In genomic region chr6:161141173-161141572, GRCh38 we compare ENCODE assay signal across 25 cellular contexts.
DNase-seq lines count a peak whose midpoint lies in the region; ATAC-seq, FAIRE-seq and TF ChIP-seq lines count a peak whose summit lies in the region.
"Had no signal": no experiment of that assay in that cellular context is flagged by ENCODE, and none has a peak within 500 bp of the region (broad histone marks: within the 10 kb centered on the region; RNA-seq: fewer than 3 reads in every experiment).

No MANE protein-coding gene starts in this region.

- H3K4me1 Mint-ChIP-seq in chondrocyte (ENCODE audit: low read depth) = peaks cover 5% of the 10 kb centered on the region
- no peaks in the 10 kb centered on the region for H3K4me1 Mint-ChIP-seq in activated T-helper 1 cell treated with anti-CD3 and anti-CD28 coated beads, Interleukin-12 subunit alpha, Interleukin-12 subunit beta, Interleukin-2, Interleukin-4 antibody, amounts not matched to agents 30 ng/mL and 10 ng/mL and 1 ng/mL, durations not matched to agents 14 hours and 24 hours and 36 hours (ENCODE audit: low read depth)
- H3K4me1 Mint-ChIP-seq: activated naive CD8-positive, alpha-beta T cell treated with anti-CD3 and anti-CD28 coated beads for 36 hours had no signal

- H3K9me3 ChIP-seq in right atrium auricular region (no peaks in the 10 kb centered on the region), MG63 (no peaks in the 10 kb centered on the region)
- H3K9me3 ChIP-seq: thyroid gland had no signal

- no peak overlapping the region for H3K4me3 Mint-ChIP-seq in chondrocyte (ENCODE audit: unreplicated experiment)
- H3K4me3 Mint-ChIP-seq in activated T-helper 1 cell treated with anti-CD3 and anti-CD28 coated beads, Interleukin-12 subunit alpha, Interleukin-12 subunit beta, Interleukin-2, Interleukin-4 antibody, amounts not matched to agents 30 ng/mL and 10 ng/mL and 1 ng/mL, durations not matched to agents 14 hours and 24 hours and 36 hours = no peak overlapping the region
- H3K4me3 Mint-ChIP-seq: activated naive CD8-positive, alpha-beta T cell treated with anti-CD3 and anti-CD28 coated beads for 36 hours; CD4-positive, alpha-beta T cell; natural killer cell treated with Interleukin-12 subunit alpha and Interleukin-12 subunit beta and Interleukin-15 and Interleukin-18, amount 100 ng/mL, for 72 hours; stimulated activated naive B cell treated with anti-CD40 and anti-IgM and Interleukin-4, amounts not matched to agents 10 μg/mL and 1 μg/mL and 100 μg/mL, for 72 hours had no signal

- intact Hi-C loops in Right ventricle myocardium superior (cut with DNase I) = no loop called here
- intact Hi-C loops in activated T-helper 1 cell treated with anti-CD3 and anti-CD28 coated beads, Interleukin-12 subunit alpha, Interleukin-12 subunit beta, Interleukin-2, Interleukin-4 antibody, amounts not matched to agents 30 ng/mL and 10 ng/mL and 1 ng/mL, durations not matched to agents 14 hours and 24 hours and 36 hours (cut with micrococcal nuclease) = no loop called here

- no peaks in the 10 kb centered on the region for H3K9me3 Mint-ChIP-seq in chondrocyte (ENCODE audit: low read depth)
- H3K9me3 Mint-ChIP-seq in activated T-helper 1 cell treated with anti-CD3 and anti-CD28 coated beads, Interleukin-12 subunit alpha, Interleukin-12 subunit beta, Interleukin-2, Interleukin-4 antibody, amounts not matched to agents 30 ng/mL and 10 ng/mL and 1 ng/mL, durations not matched to agents 14 hours and 24 hours and 36 hours = no peaks in the 10 kb centered on the region
- H3K9me3 Mint-ChIP-seq: activated naive CD8-positive, alpha-beta T cell treated with anti-CD3 and anti-CD28 coated beads for 36 hours; CD4-positive, alpha-beta T cell; natural killer cell treated with Interleukin-12 subunit alpha and Interleukin-12 subunit beta and Interleukin-15 and Interleukin-18, amount 100 ng/mL, for 72 hours had no signal

- peak; percentile 52 for DNase-seq in right atrium auricular region (ENCODE audit: low spot score)
- DNase-seq in Right ventricle myocardium superior = no peak
- DNase-seq in NCI-H2171 (lab: John Stamatoyannopoulos, UW) = peak; percentile 10
- no peak for DNase-seq in chondrocyte (ENCODE audit: low spot score)
- no peak for DNase-seq in GM19239 (ENCODE audit: insufficient read length, low spot score)
- no peak for DNase-seq in MG63
- DNase-seq in activated T-helper 1 cell treated with anti-CD3 and anti-CD28 coated beads, Interleukin-12 subunit alpha, Interleukin-12 subunit beta, Interleukin-2, Interleukin-4 antibody, amounts not matched to agents 30 ng/mL and 10 ng/mL and 1 ng/mL, durations not matched to agents 14 hours and 24 hours and 36 hours (ENCODE audit: low spot score) = no peak
- DNase-seq: activated CD4-positive, CD25-positive, alpha-beta regulatory T cell treated with anti-CD3 and anti-CD28 coated beads, Interleukin-2, amount 50 U/mL, for 72 hours; activated naive CD8-positive, alpha-beta T cell treated with anti-CD3 and anti-CD28 coated beads for 36 hours; CD4-positive, alpha-beta T cell; Kasumi-1; left colon; midbrain; NCI-H1048; NCI-H2227 treated with DMSO at 0.1 percent for 48 hours; RPMI8226; stimulated activated naive B cell treated with anti-CD40 and anti-IgM and Interleukin-4, amounts not matched to agents 10 μg/mL and 1 μg/mL and 100 μg/mL, for 72 hours; T1000; thyroid gland had no signal

- no peak overlapping the region for H3K4me3 ChIP-seq in right atrium auricular region
- H3K4me3 ChIP-seq in MG63 = no peak overlapping the region
- H3K4me3 ChIP-seq: thyroid gland had no signal

- H3K27me3 ChIP-seq in right atrium auricular region (no peaks in the 10 kb centered on the region), MG63 (no peaks in the 10 kb centered on the region)
- H3K27me3 ChIP-seq: thyroid gland had no signal

- H3K27ac Mint-ChIP-seq in chondrocyte (ENCODE audit: unreplicated experiment) = peak overlapping the region; percentile 61
- no peak overlapping the region for H3K27ac Mint-ChIP-seq in activated T-helper 1 cell treated with anti-CD3 and anti-CD28 coated beads, Interleukin-12 subunit alpha, Interleukin-12 subunit beta, Interleukin-2, Interleukin-4 antibody, amounts not matched to agents 30 ng/mL and 10 ng/mL and 1 ng/mL, durations not matched to agents 14 hours and 24 hours and 36 hours
- H3K27ac Mint-ChIP-seq: activated naive CD8-positive, alpha-beta T cell treated with anti-CD3 and anti-CD28 coated beads for 36 hours; CD4-positive, alpha-beta T cell; natural killer cell treated with Interleukin-12 subunit alpha and Interleukin-12 subunit beta and Interleukin-15 and Interleukin-18, amount 100 ng/mL, for 72 hours; stimulated activated naive B cell treated with anti-CD40 and anti-IgM and Interleukin-4, amounts not matched to agents 10 μg/mL and 1 μg/mL and 100 μg/mL, for 72 hours had no signal

- peaks cover 19% of the 10 kb centered on the region for H3K36me3 Mint-ChIP-seq in chondrocyte (ENCODE audit: low read depth)
- H3K36me3 Mint-ChIP-seq in activated T-helper 1 cell treated with anti-CD3 and anti-CD28 coated beads, Interleukin-12 subunit alpha, Interleukin-12 subunit beta, Interleukin-2, Interleukin-4 antibody, amounts not matched to agents 30 ng/mL and 10 ng/mL and 1 ng/mL, durations not matched to agents 14 hours and 24 hours and 36 hours (ENCODE audit: low read depth) = peaks cover 3% of the 10 kb centered on the region
- H3K36me3 Mint-ChIP-seq: natural killer cell treated with Interleukin-12 subunit alpha and Interleukin-12 subunit beta and Interleukin-15 and Interleukin-18, amount 100 ng/mL, for 72 hours had no signal

- no peak for FAIRE-seq in GM19239 (lab: Jason Lieb, UNC)
- FAIRE-seq: colon, GM12892, H54, HTR-8/SVneo had no signal

- no peak overlapping the region for H3K27ac ChIP-seq in right atrium auricular region
- H3K27ac ChIP-seq: thyroid gland had no signal

- H3K36me3 ChIP-seq in right atrium auricular region (peaks cover 8% of the 10 kb centered on the region), MG63 (no peaks in the 10 kb centered on the region; the same call in 1 of the 2 replicates)
- H3K36me3 ChIP-seq: thyroid gland had no signal

- no peaks in the 10 kb centered on the region for H3K4me1 ChIP-seq in right atrium auricular region

- no peaks in the 10 kb centered on the region for H3K27me3 Mint-ChIP-seq in chondrocyte (ENCODE audit: low read depth)
- H3K27me3 Mint-ChIP-seq in activated T-helper 1 cell treated with anti-CD3 and anti-CD28 coated beads, Interleukin-12 subunit alpha, Interleukin-12 subunit beta, Interleukin-2, Interleukin-4 antibody, amounts not matched to agents 30 ng/mL and 10 ng/mL and 1 ng/mL, durations not matched to agents 14 hours and 24 hours and 36 hours (ENCODE audit: insufficient read depth) = no peaks in the 10 kb centered on the region
- H3K27me3 Mint-ChIP-seq: activated naive CD8-positive, alpha-beta T cell treated with anti-CD3 and anti-CD28 coated beads for 36 hours; CD4-positive, alpha-beta T cell; natural killer cell treated with Interleukin-12 subunit alpha and Interleukin-12 subunit beta and Interleukin-15 and Interleukin-18, amount 100 ng/mL, for 72 hours; stimulated activated naive B cell treated with anti-CD40 and anti-IgM and Interleukin-4, amounts not matched to agents 10 μg/mL and 1 μg/mL and 100 μg/mL, for 72 hours had no signal

- no peak for ATAC-seq in Right ventricle myocardium superior (ENCODE audit: poor library complexity)
- no peak for ATAC-seq in HG03439 (IDR thresholded peaks at IDR 0.05; ENCODE audit: unreplicated experiment)
- ATAC-seq: left colon; natural killer cell treated with Interleukin-12 subunit alpha and Interleukin-12 subunit beta and Interleukin-15 and Interleukin-18, amount 100 ng/mL, for 72 hours; stimulated activated naive B cell treated with anti-CD40 and anti-IgM and Interleukin-4, amounts not matched to agents 10 μg/mL and 1 μg/mL and 100 μg/mL, for 72 hours had no signal

- TF ChIP-seq CTCF in right atrium auricular region (IDR thresholded peaks at IDR 0.05) (no peak), chondrocyte (IDR thresholded peaks at IDR 0.05) (no peak)

Comparison
In these comparisons a context has a peak if more than half of its experiments do, and no peak if none do; other contexts are left out.
1. DNase-seq: peak in right atrium auricular region (single experiment) and NCI-H2171 (single experiment); none in Right ventricle myocardium superior (single experiment), chondrocyte (single experiment), GM19239 (single experiment), MG63 (single experiment) and activated T-helper 1 cell treated with anti-CD3 and anti-CD28 coated beads, Interleukin-12 subunit alpha, Interleukin-12 subunit beta, Interleukin-2, Interleukin-4 antibody, amounts not matched to agents 30 ng/mL and 10 ng/mL and 1 ng/mL, durations not matched to agents 14 hours and 24 hours and 36 hours (single experiment).